Comparison of ENCODE assay signal across 1 cellular context in genomic region chr10:47383254-47384147, GRCh38.
A peak's percentile ranks its signal among the peaks of the same experiment; 100 is the strongest.
TF ChIP-seq lines count a peak whose summit lies in the region.

No MANE protein-coding gene starts in this region.

TF ChIP-seq in H1, 55 proteins besides CTCF, POLR2A, EP300 and RAD21:
- TF ChIP-seq HDAC2 (IDR thresholded peaks at IDR 0.05; ENCODE audit: borderline replicate concordance in 1 of 2, low read depth in 2 of 2, low read length in 2 of 2) (0 out of 4 replicates have a peak, but pooled peaks of 1 of the 2 experiments have one; percentile 38), TBP (IDR thresholded peaks at IDR 0.05; ENCODE audit: low read depth, low read length) (no peak), SAP30 (IDR thresholded peaks at IDR 0.05; ENCODE audit: insufficient read depth, insufficient replicate concordance, low read length) (peak; percentile 62), TCF12 (IDR thresholded peaks at IDR 0.05; ENCODE audit: low read depth, low read length) (peak; percentile 92)
